Comparison of ENCODE assay signal across 18 cellular contexts in genomic region chr1:10457910-10458309, GRCh38. TPM values are rescaled to one million over a fixed set of nuclear protein-coding genes. Genes with fewer than 3 reads are reported as not detected.
A peak's percentile ranks its signal among the peaks of the same experiment; 100 is the strongest.
DNase-seq lines count a peak whose midpoint lies in the region; ATAC-seq, FAIRE-seq and TF ChIP-seq lines count a peak whose summit lies in the region.
"Had no signal": no experiment of that assay in that cellular context is flagged by ENCODE, and none has a peak within 500 bp of the region (broad histone marks: within the 10 kb centered on the region; RNA-seq: fewer than 3 reads in every experiment).

No MANE protein-coding gene starts in this region.

- TF ChIP-seq POLR2A in H1 (IDR thresholded peaks at IDR 0.05; ENCODE audit: control extremely low read depth in 1 of 2, low read depth in 2 of 2, low read length in 2 of 2) (no peak), suprapubic skin (IDR thresholded peaks at IDR 0.05) (no peak)

- FAIRE-seq in H1 (lab: Jason Lieb, UNC), result no peak
- FAIRE-seq: astrocyte had no signal

- 93% methylated on average over 7 of the region's 7 CpGs; no CpG with 5 or more reads in 1 of the 2 experiments for WGBS in H1 (ENCODE audit: extremely low coverage in 1 of 2, insufficient coverage in 1 of 2, insufficient read length in 1 of 2, insufficient replicate concordance in 2 of 2, low coverage in 1 of 2, low lambda C conversion rate in 2 of 2, missing lambda C conversion rate in 1 of 2), 2 experiments
- 40% methylated on average over 7 of the region's 7 CpGs for WGBS in suprapubic skin

- no peak overlapping the region for H3K18ac ChIP-seq in H1 (ENCODE audit: extremely low read depth, low read length)

- no peak overlapping the region for H4K91ac ChIP-seq in H1 (replicated peaks; ENCODE audit: insufficient read length, low read length)

- BruUV-seq in Calu3 (replicated peaks; lab: Mats Ljungman, UMichigan), result no TSS peak

- H3K27ac Mint-ChIP-seq in activated CD8-positive, alpha-beta memory T cell treated with anti-CD3 and anti-CD28 coated beads, Interleukin-2, amount 10 ng/mL, durations not matched to agents 7 days and 5 days, result peak overlapping the region; percentile 52
- no peak overlapping the region for H3K27ac Mint-ChIP-seq in Calu3 (ENCODE audit: unreplicated experiment)
- H3K27ac Mint-ChIP-seq: activated T-helper 1 cell treated with anti-CD3 and anti-CD28 coated beads, Interleukin-12 subunit alpha, Interleukin-12 subunit beta, Interleukin-2, Interleukin-4 antibody, amounts not matched to agents 30 ng/mL and 10 ng/mL and 1 ng/mL, durations not matched to agents 14 hours and 24 hours and 36 hours; CD4-positive, alpha-beta T cell; dendritic cell treated with granulocyte-macrophage colony-stimulating factor and Interleukin-4, amounts not matched to agents 40 ng/mL and 50 ng/mL, for 4 days had no signal

- H3K79me1 ChIP-seq in H1 (ENCODE audit: low read depth, low read length), result no peaks in the 10 kb centered on the region

- CTCF ChIA-PET in activated CD8-positive, alpha-beta memory T cell treated with anti-CD3 and anti-CD28 coated beads, Interleukin-2, amount 10 ng/mL, durations not matched to agents 7 days and 5 days (lab: Charles Lee), result interaction anchor here (0.7 to 0.9 kb wide), 3 partner anchors 27 to 48 kb away, joined by 3 to 6 read pairs (median 5); no protein-coding TSS in a partner anchor
- CTCF ChIA-PET in H1 (lab: Charles Lee; ENCODE audit: partially characterized antibody), result interaction anchor here (0.6 to 7.4 kb wide), 5 partner anchors 22 to 184 kb away, joined by 3 to 43 read pairs (median 6); partner anchors contain the start of gene CENPS
- CTCF ChIA-PET in Calu3 (lab: Charles Lee), result no interaction called here

- no peak overlapping the region for H3K14ac ChIP-seq in H1 (ENCODE audit: insufficient read length)

- no peak overlapping the region for H3K56ac ChIP-seq in H1 (replicated peaks; ENCODE audit: insufficient read length, low read depth, low read length)

- H3K4me1 ChIP-seq in H1 (replicated peaks in 1 of 4; ENCODE audit: control insufficient read depth in 3 of 4, insufficient read depth in 4 of 4, low read length in 3 of 4) (no peaks in the 10 kb centered on the region), suprapubic skin (peaks cover 19% of the 10 kb centered on the region)
- H3K4me1 ChIP-seq: tibial artery had no signal

- H3K27me3 ChIP-seq in H1 (replicated peaks in 1 of 4; ENCODE audit: control insufficient read depth in 3 of 4, extremely low read depth in 1 of 4, insufficient read depth in 3 of 4, low read length in 3 of 4), result no peaks in the 10 kb centered on the region
- no peaks in the 10 kb centered on the region for H3K27me3 ChIP-seq in suprapubic skin
- H3K27me3 ChIP-seq: tibial artery had no signal

- H3K9ac ChIP-seq in H1 (replicated peaks in 1 of 4; ENCODE audit: extremely low read depth in 1 of 4, low read depth in 3 of 4, low read length in 3 of 4), result no peak overlapping the region; a peak in 1 of 7 replicates

- H2BK5ac ChIP-seq in H1 (ENCODE audit: low read depth, low read length), result no peak overlapping the region

- H3K4ac ChIP-seq in H1 (replicated peaks; ENCODE audit: insufficient read length, low read depth, low read length), result no peak overlapping the region

- H3K23ac ChIP-seq in H1 (ENCODE audit: insufficient read length), result no peak overlapping the region

- no peak for TF ChIP-seq RAD21 in H1 (IDR thresholded peaks at IDR 0.05 in 1 of 2, conservative IDR thresholded peaks at IDR 0.05 in 1 of 2; ENCODE audit: low read depth in 2 of 2, low read length in 2 of 2)

- H3K27me3 Mint-ChIP-seq in activated CD8-positive, alpha-beta memory T cell treated with anti-CD3 and anti-CD28 coated beads, Interleukin-2, amount 10 ng/mL, durations not matched to agents 7 days and 5 days, result no peaks in the 10 kb centered on the region
- H3K27me3 Mint-ChIP-seq in Calu3 (ENCODE audit: unreplicated experiment), result no peaks in the 10 kb centered on the region
- H3K27me3 Mint-ChIP-seq: CD4-positive, alpha-beta T cell; dendritic cell treated with granulocyte-macrophage colony-stimulating factor and Interleukin-4, amounts not matched to agents 40 ng/mL and 50 ng/mL, for 4 days had no signal

- no peak overlapping the region for H4K8ac ChIP-seq in H1 (ENCODE audit: extremely low read depth, insufficient read depth, low read length)

- no peaks in the 10 kb centered on the region for H3K23me2 ChIP-seq in H1 (ENCODE audit: low read depth, low read length)

- H2BK120ac ChIP-seq in H1 (replicated peaks; ENCODE audit: low read depth, low read length), result no peak overlapping the region

- H3K9me3 Mint-ChIP-seq in activated CD8-positive, alpha-beta memory T cell treated with anti-CD3 and anti-CD28 coated beads, Interleukin-2, amount 10 ng/mL, durations not matched to agents 7 days and 5 days (ENCODE audit: low read depth), result no peaks in the 10 kb centered on the region
- no peaks in the 10 kb centered on the region for H3K9me3 Mint-ChIP-seq in Calu3 (ENCODE audit: low read depth, unreplicated experiment)
- H3K9me3 Mint-ChIP-seq: activated T-helper 1 cell treated with anti-CD3 and anti-CD28 coated beads, Interleukin-12 subunit alpha, Interleukin-12 subunit beta, Interleukin-2, Interleukin-4 antibody, amounts not matched to agents 30 ng/mL and 10 ng/mL and 1 ng/mL, durations not matched to agents 14 hours and 24 hours and 36 hours; CD4-positive, alpha-beta T cell; dendritic cell treated with granulocyte-macrophage colony-stimulating factor and Interleukin-4, amounts not matched to agents 40 ng/mL and 50 ng/mL, for 4 days; neural crest cell had no signal

- no peak overlapping the region for H4K5ac ChIP-seq in H1 (ENCODE audit: insufficient read length, low read depth, low read length)

- peaks cover 31% of the 10 kb centered on the region for H3K36me3 Mint-ChIP-seq in activated CD8-positive, alpha-beta memory T cell treated with anti-CD3 and anti-CD28 coated beads, Interleukin-2, amount 10 ng/mL, durations not matched to agents 7 days and 5 days
- H3K36me3 Mint-ChIP-seq in Calu3 (ENCODE audit: insufficient read depth, unreplicated experiment), result peaks cover 18% of the 10 kb centered on the region

- ATAC-seq in activated CD8-positive, alpha-beta memory T cell treated with anti-CD3 and anti-CD28 coated beads, Interleukin-2, amount 10 ng/mL, durations not matched to agents 7 days and 5 days, result no peak

- peaks cover 0 to 6% of the 10 kb centered on the region in 2 experiments for H4K20me1 ChIP-seq in H1 (replicated peaks in 1 of 2; ENCODE audit: control insufficient read depth in 1 of 2, insufficient read depth in 2 of 2, low read length in 2 of 2)

- H2AK5ac ChIP-seq in H1 (ENCODE audit: low read depth, low read length), result no peak overlapping the region

- H2BK20ac ChIP-seq in H1 (ENCODE audit: low read length), result no peak overlapping the region

- H3K4me3 ChIP-seq in H1 (ENCODE audit: extremely low read depth in 1 of 4, insufficient read depth in 2 of 4, low read depth in 3 of 4, low read length in 4 of 4) (no peak overlapping the region), suprapubic skin (peak overlapping the region; percentile 7)
- H3K4me3 ChIP-seq: lung, tibial artery had no signal

- H2AFZ ChIP-seq in H1 (ENCODE audit: low read length), result no peak overlapping the region

- POLR2A ChIA-PET in H1 (lab: Charles Lee; ENCODE audit: partially characterized antibody), result interaction anchor here (0.9 to 7.9 kb wide), 8 partner anchors 8 to 59 kb away, joined by 3 to 67 read pairs (median 14); partner anchors contain the start of genes CORT, DFFA and PGD

- TF ChIP-seq CTCF in H1 (IDR thresholded peaks at IDR 0.05; ENCODE audit: control extremely low read depth in 1 of 3, insufficient read depth in 1 of 3, low read depth in 1 of 3, low read length in 3 of 3), result no peak
- no peak for TF ChIP-seq CTCF in suprapubic skin (IDR thresholded peaks at IDR 0.05)
- TF ChIP-seq CTCF in Calu3 (IDR thresholded peaks at IDR 0.05; ENCODE audit: unreplicated experiment), result no peak

- no peak overlapping the region for H2BK15ac ChIP-seq in H1 (ENCODE audit: low read length)

- no peak overlapping the region for H3K27ac ChIP-seq in H1 (ENCODE audit: low read depth, low read length)
- H3K27ac ChIP-seq in suprapubic skin, result no peak overlapping the region
- H3K27ac ChIP-seq: tibial artery had no signal

- peaks cover 9% of the 10 kb centered on the region for H3K4me1 Mint-ChIP-seq in activated CD8-positive, alpha-beta memory T cell treated with anti-CD3 and anti-CD28 coated beads, Interleukin-2, amount 10 ng/mL, durations not matched to agents 7 days and 5 days
- no peaks in the 10 kb centered on the region for H3K4me1 Mint-ChIP-seq in Calu3 (ENCODE audit: low read depth, unreplicated experiment)

- H3K4me2 ChIP-seq in H1 (ENCODE audit: insufficient read depth in 1 of 2, low read depth in 2 of 2, low read length in 2 of 2), result no peak overlapping the region

- H2BK12ac ChIP-seq in H1 (ENCODE audit: low read depth, low read length), result no peak overlapping the region

- TF ChIP-seq EP300 in H1 (IDR thresholded peaks at IDR 0.05; ENCODE audit: borderline replicate concordance in 1 of 2, low read depth in 2 of 2, low read length in 2 of 2) (no peak), suprapubic skin (IDR thresholded peaks at IDR 0.05) (no peak)

- intact Hi-C loops in Calu3 (cut with micrococcal nuclease; ENCODE audit: unreplicated experiment), result no loop called here

- DNase-seq in activated CD8-positive, alpha-beta memory T cell treated with anti-CD3 and anti-CD28 coated beads, Interleukin-2, amount 10 ng/mL, durations not matched to agents 7 days and 5 days, result no peak
- no peak for DNase-seq in activated CD8-positive, alpha-beta memory T cell treated with anti-CD3 and anti-CD28 coated beads, Interleukin-2, amount 50 U/mL, for 4 hours
- DNase-seq in H1 (ENCODE audit: low read depth in 1 of 2, low spot score in 2 of 2), result no peak
- DNase-seq in suprapubic skin (ENCODE audit: low spot score in 2 of 2), result no peak
- DNase-seq in stimulated activated CD4-positive, alpha-beta T cell treated with anti-CD3 and anti-CD28 coated beads, Interleukin-2, amount 100 ng/mL, for 24 hours, result no peak
- DNase-seq in Calu3, result no peak
- DNase-seq: activated CD4-positive, alpha-beta T cell treated with anti-CD3 and anti-CD28 coated beads, Interleukin-2, amount 50 U/mL, for 48 hours; CD4-positive, alpha-beta T cell; NCI-H1436; retina; stimulated activated CD4-positive, alpha-beta T cell treated with anti-CD3 and anti-CD28 coated beads, Interleukin-2, amount 100 ng/mL, for 48 hours; tibial artery had no signal

- no peaks in the 10 kb centered on the region for H3K79me2 ChIP-seq in H1 (ENCODE audit: control insufficient read depth in 1 of 2, insufficient read depth in 2 of 2, low read length in 2 of 2)

- no peak overlapping the region for H3K4me3 Mint-ChIP-seq in activated CD8-positive, alpha-beta memory T cell treated with anti-CD3 and anti-CD28 coated beads, Interleukin-2, amount 10 ng/mL, durations not matched to agents 7 days and 5 days
- no peak overlapping the region for H3K4me3 Mint-ChIP-seq in Calu3 (ENCODE audit: low read depth, unreplicated experiment)
- H3K4me3 Mint-ChIP-seq: activated T-helper 1 cell treated with anti-CD3 and anti-CD28 coated beads, Interleukin-12 subunit alpha, Interleukin-12 subunit beta, Interleukin-2, Interleukin-4 antibody, amounts not matched to agents 30 ng/mL and 10 ng/mL and 1 ng/mL, durations not matched to agents 14 hours and 24 hours and 36 hours; CD4-positive, alpha-beta T cell; dendritic cell treated with granulocyte-macrophage colony-stimulating factor and Interleukin-4, amounts not matched to agents 40 ng/mL and 50 ng/mL, for 4 days; neural crest cell had no signal

- H3K9me3 ChIP-seq in H1 (ENCODE audit: insufficient read depth in 2 of 2, low read depth in 1 of 2, low read length in 1 of 2), result no peaks in the 10 kb centered on the region
- no peaks in the 10 kb centered on the region for H3K9me3 ChIP-seq in suprapubic skin
- H3K9me3 ChIP-seq: tibial artery had no signal

- H3K36me3 ChIP-seq in H1 (ENCODE audit: control insufficient read depth in 2 of 4, insufficient read depth in 4 of 4, low read length in 3 of 4) (peaks cover 13 to 48% (median 21%) of the 10 kb centered on the region in 4 experiments; a peak in 7 of 8 replicates), suprapubic skin (peaks cover 20% of the 10 kb centered on the region)

RNA-seq across cellular contexts. Expression of gene CORT, which starts 8.1 kb away (rescaled TPM):
- under 1 TPM in 1 of 2 experiments, not detected in 1; 0.73 TPM for total RNA-seq in activated CD8-positive, alpha-beta memory T cell treated with anti-CD3 and anti-CD28 coated beads, Interleukin-2, amount 10 ng/mL, durations not matched to agents 7 days and 5 days
- 0.30 and 0.38 TPM in 2 replicates for total RNA-seq in H1 (2021; fragmentation: NEBNext Ultra II Directional; extraction: Animal tissue kit (Norgen Biotek cat#: 25700))
- polyA plus RNA-seq in H1 (2011; rRNA removed), result 0.09 and 0.15 TPM in 2 replicates
- polyA plus RNA-seq in H1 (2011; cell fraction: cytosol; rRNA removed), result 0.18 TPM
- polyA plus RNA-seq in H1 (2011; cell fraction: nucleus; rRNA removed), result 0.16 TPM
- 0.83 to 1.3 TPM (median 0.98 TPM) in 4 replicates for polyA plus RNA-seq in H1 (2012, experiment 1 of 2)
- polyA plus RNA-seq in H1 (2012, experiment 2 of 2), result not detected
- 0.85 TPM for polyA plus RNA-seq in H1 (2013, experiment 1 of 2)
- 0.72 TPM for polyA plus RNA-seq in H1 (2013, experiment 2 of 2)
- 0.38 TPM in 1 of 2 replicates, not detected in the other for polyA minus RNA-seq in H1 (2011; rRNA and poly(A)+ RNA removed)
- polyA minus RNA-seq in H1 (2011; cell fraction: cytosol; rRNA and poly(A)+ RNA removed), result not detected
- not detected for polyA minus RNA-seq in H1 (2011; cell fraction: nucleus; rRNA and poly(A)+ RNA removed)
- total RNA-seq in suprapubic skin, result not detected
- total RNA-seq in Calu3 (2022), result 0.73 TPM in 1 of 2 replicates, not detected in the other
- total RNA-seq: A172 had no signal

RNA-seq across cellular contexts. Expression of gene DFFA, which starts 14.4 kb away (rescaled TPM):
- total RNA-seq in activated CD8-positive, alpha-beta memory T cell treated with anti-CD3 and anti-CD28 coated beads, Interleukin-2, amount 10 ng/mL, durations not matched to agents 7 days and 5 days, result 10 to 100 TPM; 40.9 to 45.1 TPM
- total RNA-seq in H1 (2021; fragmentation: NEBNext Ultra II Directional; extraction: Animal tissue kit (Norgen Biotek cat#: 25700)), result 78.3 and 79.9 TPM in 2 replicates
- polyA plus RNA-seq in H1 (2011; rRNA removed), result 30.9 and 34.3 TPM in 2 replicates
- 47.3 TPM for polyA plus RNA-seq in H1 (2011; cell fraction: cytosol; rRNA removed)
- 42.0 TPM for polyA plus RNA-seq in H1 (2011; cell fraction: nucleus; rRNA removed)
- polyA plus RNA-seq in H1 (2012, experiment 1 of 2), result 56.9 to 66.5 TPM (median 58.3 TPM) in 4 replicates
- polyA plus RNA-seq in H1 (2012, experiment 2 of 2), result 39.2 TPM
- 67.7 TPM for polyA plus RNA-seq in H1 (2013, experiment 1 of 2)
- 66.3 TPM for polyA plus RNA-seq in H1 (2013, experiment 2 of 2)
- 91.2 and 91.8 TPM in 2 replicates for polyA minus RNA-seq in H1 (2011; rRNA and poly(A)+ RNA removed)
- 26.5 TPM for polyA minus RNA-seq in H1 (2011; cell fraction: cytosol; rRNA and poly(A)+ RNA removed)
- polyA minus RNA-seq in H1 (2011; cell fraction: nucleus; rRNA and poly(A)+ RNA removed), result 45.0 TPM
- 10 to 100 TPM; 16.4 to 21.3 (median 20.2) TPM for total RNA-seq in suprapubic skin
- total RNA-seq in Calu3 (2022), result 45.2 and 50.6 TPM in 2 replicates

RNA-seq across cellular contexts. Expression of gene PEX14, which starts 16.8 kb away (rescaled TPM):
- total RNA-seq in activated CD8-positive, alpha-beta memory T cell treated with anti-CD3 and anti-CD28 coated beads, Interleukin-2, amount 10 ng/mL, durations not matched to agents 7 days and 5 days, result 10 to 100 TPM; 24.4 to 27.5 TPM
- 19.8 and 25.5 TPM in 2 replicates for total RNA-seq in H1 (2021; fragmentation: NEBNext Ultra II Directional; extraction: Animal tissue kit (Norgen Biotek cat#: 25700))
- 13.0 and 24.0 TPM in 2 replicates for polyA plus RNA-seq in H1 (2011; rRNA removed)
- polyA plus RNA-seq in H1 (2011; cell fraction: cytosol; rRNA removed), result 19.1 TPM
- polyA plus RNA-seq in H1 (2011; cell fraction: nucleus; rRNA removed), result 23.0 TPM
- 12.3 to 26.3 TPM (median 24.9 TPM) in 4 replicates for polyA plus RNA-seq in H1 (2012, experiment 1 of 2)
- polyA plus RNA-seq in H1 (2012, experiment 2 of 2), result 22.9 TPM
- polyA plus RNA-seq in H1 (2013, experiment 1 of 2), result 20.4 TPM
- polyA plus RNA-seq in H1 (2013, experiment 2 of 2), result 23.6 TPM
- 7.1 and 7.4 TPM in 2 replicates for polyA minus RNA-seq in H1 (2011; rRNA and poly(A)+ RNA removed)
- polyA minus RNA-seq in H1 (2011; cell fraction: cytosol; rRNA and poly(A)+ RNA removed), result 11.6 TPM
- polyA minus RNA-seq in H1 (2011; cell fraction: nucleus; rRNA and poly(A)+ RNA removed), result 10.0 TPM
- total RNA-seq in suprapubic skin (10 to 100 TPM; 14.6 to 19.0 (median 17.6) TPM), Calu3 (2022) (17.6 and 17.7 TPM in 2 replicates)

RNA-seq across cellular contexts. Expression of gene CENPS, which starts 27.7 kb away (rescaled TPM):
- 10 to 100 TPM; 14.8 to 18.6 TPM for total RNA-seq in activated CD8-positive, alpha-beta memory T cell treated with anti-CD3 and anti-CD28 coated beads, Interleukin-2, amount 10 ng/mL, durations not matched to agents 7 days and 5 days
- total RNA-seq in H1 (2021; fragmentation: NEBNext Ultra II Directional; extraction: Animal tissue kit (Norgen Biotek cat#: 25700)), result 15.7 and 20.3 TPM in 2 replicates
- polyA plus RNA-seq in H1 (2011; rRNA removed), result 7.8 and 9.2 TPM in 2 replicates
- 9.1 TPM for polyA plus RNA-seq in H1 (2011; cell fraction: cytosol; rRNA removed)
- 10.4 TPM for polyA plus RNA-seq in H1 (2011; cell fraction: nucleus; rRNA removed)
- 13.9 to 20.0 TPM (median 15.4 TPM) in 4 replicates for polyA plus RNA-seq in H1 (2012, experiment 1 of 2)
- 8.4 TPM for polyA plus RNA-seq in H1 (2012, experiment 2 of 2)
- 35.0 TPM for polyA plus RNA-seq in H1 (2013, experiment 1 of 2)
- polyA plus RNA-seq in H1 (2013, experiment 2 of 2), result 30.2 TPM
- polyA minus RNA-seq in H1 (2011; rRNA and poly(A)+ RNA removed), result 2.6 and 3.2 TPM in 2 replicates
- 5.4 TPM for polyA minus RNA-seq in H1 (2011; cell fraction: cytosol; rRNA and poly(A)+ RNA removed)
- polyA minus RNA-seq in H1 (2011; cell fraction: nucleus; rRNA and poly(A)+ RNA removed), result 15.0 TPM
- total RNA-seq in suprapubic skin (1 to 10 TPM in 2 of 4 donors, under 1 TPM in 1, not detected in 1; 0.62 to 3.6 (median 2.5) TPM), Calu3 (2022) (18.0 and 21.3 TPM in 2 replicates)

RNA-seq across cellular contexts. Expression of gene PGD, which starts 59.0 kb away (rescaled TPM):
- 100 to 1,000 TPM in 1 of 2 experiments, 10 to 100 TPM in 1; 74.9 to 128 TPM for total RNA-seq in activated CD8-positive, alpha-beta memory T cell treated with anti-CD3 and anti-CD28 coated beads, Interleukin-2, amount 10 ng/mL, durations not matched to agents 7 days and 5 days
- 331 and 340 TPM in 2 replicates for total RNA-seq in H1 (2021; fragmentation: NEBNext Ultra II Directional; extraction: Animal tissue kit (Norgen Biotek cat#: 25700))
- 191 and 227 TPM in 2 replicates for polyA plus RNA-seq in H1 (2011; rRNA removed)
- polyA plus RNA-seq in H1 (2011; cell fraction: cytosol; rRNA removed), result 167 TPM
- 268 TPM for polyA plus RNA-seq in H1 (2011; cell fraction: nucleus; rRNA removed)
- polyA plus RNA-seq in H1 (2012, experiment 1 of 2), result 293 to 422 TPM (median 413 TPM) in 4 replicates
- polyA plus RNA-seq in H1 (2012, experiment 2 of 2), result 448 TPM
- polyA plus RNA-seq in H1 (2013, experiment 1 of 2), result 229 TPM
- 225 TPM for polyA plus RNA-seq in H1 (2013, experiment 2 of 2)
- polyA minus RNA-seq in H1 (2011; rRNA and poly(A)+ RNA removed), result 244 and 265 TPM in 2 replicates
- 132 TPM for polyA minus RNA-seq in H1 (2011; cell fraction: cytosol; rRNA and poly(A)+ RNA removed)
- polyA minus RNA-seq in H1 (2011; cell fraction: nucleus; rRNA and poly(A)+ RNA removed), result 90.0 TPM
- total RNA-seq in suprapubic skin (10 to 100 TPM; 42.3 to 78.8 (median 77.7) TPM), Calu3 (2022) (142 and 155 TPM in 2 replicates)
